24 cellular contexts compared by ENCODE assay signal in genomic region chr11:16295592-16295991, GRCh38.
DNase-seq lines count a peak whose midpoint lies in the region; ATAC-seq and TF ChIP-seq lines count a peak whose summit lies in the region.
"Had no signal": no experiment of that assay in that cellular context is flagged by ENCODE, and none has a peak within 500 bp of the region (broad histone marks: within the 10 kb centered on the region; RNA-seq: fewer than 3 reads in every experiment).

No MANE protein-coding gene starts in this region.

- in situ Hi-C loops in GM13977 (cut with MboI; ENCODE audit: low pct_unique_long_range_greater_than_20kb, low sequenced_read_pairs, unreplicated experiment): no loop called here

- peak; percentile 9 for DNase-seq in DMS 273 (lab: John Stamatoyannopoulos, UW; ENCODE audit: unreplicated experiment)
- DNase-seq in DMS 273 treated with DMSO at 0.1 percent for 48 hours (lab: John Stamatoyannopoulos, UW): no peak
- DNase-seq in SK-N-MC (ENCODE audit: low read depth, low spot score): peak; percentile 78
- no peak for DNase-seq in GM13977 (ENCODE audit: low spot score)
- DNase-seq: CD8-positive, alpha-beta memory T cell; EL; GF-D8; NCI-H1092 treated with DMSO at 0.1 percent for 48 hours; NCI-H1436 treated with DMSO at 0.1 percent for 48 hours; NCI-H1930; NCI-H510A; NCI-H748 treated with DMSO at 0.1 percent for 48 hours; SIG-M5 had no signal

- H3K9ac ChIP-seq in SK-N-MC (ENCODE audit: insufficient read length) (no peak overlapping the region), skeletal muscle tissue (ENCODE audit: low read depth in 1 of 3, low read length in 3 of 3) (peak overlapping the region in 1 of 3 donors; percentile 21)
- H3K9ac ChIP-seq: KMS-11 had no signal

- no peak for ATAC-seq in GM21390 (IDR thresholded peaks at IDR 0.05; ENCODE audit: unreplicated experiment)
- ATAC-seq in activated T-helper 17 cell treated with anti-CD3 and anti-CD28 coated beads, Interleukin-2, amount 50 U/mL, for 72 hours (replicated peaks): no peak
- ATAC-seq: Panc1, SK-N-SH treated with all-trans-retinoic acid at 6 μM for 48 hours had no signal

- peak overlapping the region; percentile 48 to 76 (median 60) for H3K27ac Mint-ChIP-seq in nephron
- H3K27ac Mint-ChIP-seq in activated T-helper 17 cell treated with anti-CD3 and anti-CD28 coated beads, Interleukin-2, amount 50 U/mL, for 72 hours: no peak overlapping the region
- H3K27ac Mint-ChIP-seq: CD8-positive, alpha-beta memory T cell had no signal

- no peaks in the 10 kb centered on the region for H3K9me3 Mint-ChIP-seq in nephron
- peaks cover 4% of the 10 kb centered on the region for H3K9me3 Mint-ChIP-seq in activated T-helper 17 cell treated with anti-CD3 and anti-CD28 coated beads, Interleukin-2, amount 50 U/mL, for 72 hours

- peaks cover 74% of the 10 kb centered on the region for H3K4me1 Mint-ChIP-seq in nephron
- H3K4me1 Mint-ChIP-seq in activated T-helper 17 cell treated with anti-CD3 and anti-CD28 coated beads, Interleukin-2, amount 50 U/mL, for 72 hours: no peaks in the 10 kb centered on the region
- H3K4me1 Mint-ChIP-seq: CD8-positive, alpha-beta memory T cell had no signal

- peaks cover 16 to 32% (median 19%) of the 10 kb centered on the region in 3 donors for H3K4me1 ChIP-seq in skeletal muscle tissue (ENCODE audit: control insufficient read depth in 3 of 3, insufficient read depth in 3 of 3, low read length in 3 of 3)

- peak overlapping the region; percentile 35; the same call in 1 of the 2 replicates for H3K4me3 ChIP-seq in SK-N-MC
- peak overlapping the region in 1 of 3 donors; percentile 17 for H3K4me3 ChIP-seq in skeletal muscle tissue (ENCODE audit: low read length in 3 of 3)
- H3K4me3 ChIP-seq: HAP-1 had no signal

- no peaks in the 10 kb centered on the region for H3K27me3 Mint-ChIP-seq in nephron (ENCODE audit: low read depth)
- H3K27me3 Mint-ChIP-seq in activated T-helper 17 cell treated with anti-CD3 and anti-CD28 coated beads, Interleukin-2, amount 50 U/mL, for 72 hours: no peaks in the 10 kb centered on the region
- H3K27me3 Mint-ChIP-seq: CD8-positive, alpha-beta memory T cell had no signal

- TF ChIP-seq CTCF in nephron (IDR thresholded peaks at IDR 0.05; ENCODE audit: unreplicated experiment in 3 of 3) (no peak), GM13977 (IDR thresholded peaks at IDR 0.05; ENCODE audit: extremely low read depth, insufficient read depth, missing control alignments) (no peak)

- H3K27ac ChIP-seq in SK-N-MC: peak overlapping the region; percentile 90
- H3K27ac ChIP-seq in skeletal muscle tissue (ENCODE audit: low read depth, low read length): peak overlapping the region; percentile 17
- H3K27ac ChIP-seq: 22Rv1, C4-2B, HL-60, KMS-11 had no signal

- no peaks in the 10 kb centered on the region for H3K36me3 Mint-ChIP-seq in nephron (ENCODE audit: low read depth)
- H3K36me3 Mint-ChIP-seq in activated T-helper 17 cell treated with anti-CD3 and anti-CD28 coated beads, Interleukin-2, amount 50 U/mL, for 72 hours (ENCODE audit: low read depth): no peaks in the 10 kb centered on the region
- H3K36me3 Mint-ChIP-seq: CD8-positive, alpha-beta memory T cell had no signal

- H3K4me3 Mint-ChIP-seq in nephron: no peak overlapping the region
- no peak overlapping the region for H3K4me3 Mint-ChIP-seq in activated T-helper 17 cell treated with anti-CD3 and anti-CD28 coated beads, Interleukin-2, amount 50 U/mL, for 72 hours
- H3K4me3 Mint-ChIP-seq: CD8-positive, alpha-beta memory T cell had no signal

- H3K36me3 ChIP-seq in SK-N-MC (ENCODE audit: insufficient read depth, low read length) (peaks cover 10% of the 10 kb centered on the region), skeletal muscle tissue (ENCODE audit: control insufficient read depth in 3 of 3, insufficient read depth in 3 of 3, low read length in 3 of 3) (no peaks in the 10 kb centered on the region)
- H3K36me3 ChIP-seq: HAP-1 had no signal

- no peaks in the 10 kb centered on the region for H3K27me3 ChIP-seq in skeletal muscle tissue (ENCODE audit: control insufficient read depth in 3 of 3, insufficient read depth in 3 of 3, low read length in 3 of 3)

- H3K9me3 ChIP-seq in SK-N-MC (ENCODE audit: low read depth, low read length) (no peaks in the 10 kb centered on the region), skeletal muscle tissue (ENCODE audit: control insufficient read depth in 3 of 3, low read length in 3 of 3) (no peaks in the 10 kb centered on the region)
- H3K9me3 ChIP-seq: HAP-1 had no signal

Comparison
In these comparisons a context has a peak if more than half of its experiments do, and no peak if none do; other contexts are left out.
1. DNase-seq: peak in DMS 273 (single experiment) and SK-N-MC (single experiment); none in DMS 273 treated with DMSO at 0.1 percent for 48 hours (single experiment) and GM13977 (single experiment).